In the genomic region with DNA sequence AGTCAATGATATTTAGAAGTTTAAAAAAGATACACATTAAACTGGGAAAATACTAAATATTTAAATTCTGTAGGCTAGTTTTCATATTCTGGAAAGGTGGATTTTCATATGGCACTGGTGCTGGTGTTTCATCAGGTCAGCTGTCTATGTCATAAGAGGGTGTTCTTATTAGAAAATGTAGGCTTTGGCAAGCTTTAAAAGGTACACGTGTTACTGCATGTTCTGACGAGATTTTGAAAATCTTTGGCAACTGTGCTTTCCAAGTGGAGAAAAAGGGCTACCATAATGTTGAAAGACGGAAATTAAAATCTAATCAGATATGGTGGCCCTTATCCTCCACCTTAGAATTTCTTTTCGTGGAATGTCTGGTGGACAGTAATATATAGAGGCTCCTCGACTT, we compare ENCODE assay signal across 1 cellular context.
TF ChIP-seq lines count a peak whose summit lies in the region.

No MANE protein-coding gene starts in this region.

TF ChIP-seq in A549, 52 proteins besides CTCF, POLR2A, EP300 and RAD21 (continued from another document):
- TF ChIP-seq, protein P1, sequence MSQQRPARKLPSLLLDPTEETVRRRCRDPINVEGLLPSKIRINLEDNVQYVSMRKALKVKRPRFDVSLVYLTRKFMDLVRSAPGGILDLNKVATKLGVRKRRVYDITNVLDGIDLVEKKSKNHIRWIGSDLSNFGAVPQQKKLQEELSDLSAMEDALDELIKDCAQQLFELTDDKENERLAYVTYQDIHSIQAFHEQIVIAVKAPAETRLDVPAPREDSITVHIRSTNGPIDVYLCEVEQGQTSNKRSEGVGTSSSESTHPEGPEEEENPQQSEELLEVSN (IDR thresholded peaks at IDR 0.05; ENCODE audit: borderline replicate concordance, low read depth): no peak
